8 cellular contexts compared by ENCODE assay signal in the genomic region with DNA sequence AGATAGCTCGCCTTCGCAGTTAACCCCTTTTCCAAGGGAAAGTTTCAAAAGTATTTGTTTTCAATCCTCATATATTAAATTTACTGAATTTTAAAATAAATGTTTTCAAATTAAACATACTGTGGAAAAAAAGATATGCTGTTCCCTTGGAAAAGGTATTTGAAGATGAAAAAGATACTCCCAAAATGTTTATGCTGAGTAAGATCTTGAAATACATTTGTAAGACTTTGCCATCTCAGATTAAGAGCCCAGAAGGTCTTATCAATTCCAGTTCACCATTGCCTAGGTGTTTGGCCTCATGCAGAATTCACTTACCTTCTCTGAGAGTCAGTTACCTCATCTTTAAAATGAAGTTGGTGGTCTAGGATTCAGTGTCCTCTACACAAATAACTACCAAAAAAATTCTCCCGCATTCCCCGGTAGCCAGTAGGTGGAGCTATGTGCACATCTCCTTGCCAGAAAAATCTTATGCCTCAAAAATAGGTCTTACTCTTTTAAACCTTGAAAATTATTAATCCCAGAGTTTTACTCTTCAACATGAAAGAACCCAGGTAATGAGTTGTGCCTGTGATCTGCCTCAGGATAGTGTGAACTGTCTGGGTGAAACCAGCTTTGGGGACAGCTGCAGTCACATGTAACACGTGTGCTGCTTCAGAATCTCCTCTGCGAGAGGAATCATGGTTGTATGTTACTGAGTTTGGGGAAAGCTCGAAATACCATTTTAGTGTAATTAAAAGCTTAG.
A peak's percentile ranks its signal among the peaks of the same experiment; 100 is the strongest.
DNase-seq lines count a peak whose midpoint lies in the region; ATAC-seq, FAIRE-seq and TF ChIP-seq lines count a peak whose summit lies in the region.

No MANE protein-coding gene starts in this region.

- DNase-seq in G401 (ENCODE audit: low spot score) (peak; percentile 59), T-helper 2 cell (peak in 4 of 5 experiments; percentile 7 to 51 (median 16)), kidney (no peak)
- DNase-seq in stimulated activated CD4-positive, alpha-beta T cell treated with anti-CD3 and anti-CD28 coated beads, TNF-alpha, amount 100 ng/mL, for 1 hour (ENCODE audit: low read depth in 3 of 3, low spot score in 1 of 3): peak in 2 of 3 donors; percentile 4 to 10

- H3K4me1 ChIP-seq in KMS-11 (ENCODE audit: low read depth, poor library complexity, severe bottlenecking) (peaks cover 23% of the 10 kb centered on the region), kidney (ENCODE audit: control insufficient read depth in 1 of 2, insufficient read depth in 1 of 2, low read depth in 1 of 2, low read length in 2 of 2) (no peaks in the 10 kb centered on the region)

- H3K4me3 Mint-ChIP-seq in brain: no peak overlapping the region

- peak overlapping the region; percentile 33; the same call in 1 of the 2 replicates for H3K27ac ChIP-seq in KMS-11
- no peak overlapping the region for H3K27ac ChIP-seq in kidney (ENCODE audit: low read depth in 2 of 2, low read length in 2 of 2)

- in situ Hi-C loops in G401 (cut with HindIII; ENCODE audit: low sequenced_read_pairs): no loop called here

- H3K36me3 Mint-ChIP-seq in brain: peaks cover 64% of the 10 kb centered on the region

- peak overlapping the region; percentile 17; the same call in 1 of the 2 replicates for H3K4me2 ChIP-seq in KMS-11

- peak overlapping the region; percentile 2; the same call in 1 of the 2 replicates for H3K9ac ChIP-seq in KMS-11
- H3K9ac ChIP-seq in kidney (ENCODE audit: low read length in 2 of 2): no peak overlapping the region

- no peak for FAIRE-seq in kidney (lab: Jason Lieb, UNC)

- TF ChIP-seq CTCF in KMS-11 (conservative IDR thresholded peaks at IDR 0.05; ENCODE audit: low read depth, low read length) (peak; percentile 98), brain (conservative IDR thresholded peaks at IDR 0.05) (peak; percentile 86 to 94), kidney (IDR thresholded peaks at IDR 0.05; ENCODE audit: borderline replicate concordance, extremely low read depth, insufficient read depth) (peak; percentile 74)

- intact Hi-C loops in kidney (cut with DNase I): loop anchor here (5.0 kb wide), 1 partner anchor 283 kb away; no protein-coding TSS in a partner anchor

- ATAC-seq in HG03280 (IDR thresholded peaks at IDR 0.05; ENCODE audit: unreplicated experiment) (no peak), HG02571 (IDR thresholded peaks at IDR 0.05; ENCODE audit: unreplicated experiment) (no peak)

- H4K20me1 ChIP-seq in KMS-11 (ENCODE audit: insufficient read depth): no peaks in the 10 kb centered on the region

- no peaks in the 10 kb centered on the region for H3K27me3 Mint-ChIP-seq in brain

- H3K4me3 ChIP-seq in KMS-11 (IDR thresholded peaks at IDR 0.05; ENCODE audit: insufficient read depth, low read depth, low read length): no peak overlapping the region
- H3K4me3 ChIP-seq in kidney (ENCODE audit: low read length in 2 of 2): no peak overlapping the region

- H3K9me3 ChIP-seq in kidney (ENCODE audit: control insufficient read depth in 1 of 2, low read length in 2 of 2): no peaks in the 10 kb centered on the region

- H3K4me1 Mint-ChIP-seq in brain: no peaks in the 10 kb centered on the region

- no peaks in the 10 kb centered on the region for H3K9me3 Mint-ChIP-seq in brain

- no peak overlapping the region for H2AFZ ChIP-seq in KMS-11 (ENCODE audit: low read depth)

- peak overlapping the region in 2 of 5 experiments; percentile 6 to 20 for H3K27ac Mint-ChIP-seq in brain

- H3K36me3 ChIP-seq in KMS-11 (ENCODE audit: insufficient read depth) (no peaks in the 10 kb centered on the region; the same call in 1 of the 2 replicates), kidney (ENCODE audit: control insufficient read depth in 1 of 2, insufficient read depth in 2 of 2, low read length in 2 of 2) (peaks cover 39 to 52% of the 10 kb centered on the region in 2 donors)

- no peaks in the 10 kb centered on the region for H3K27me3 ChIP-seq in KMS-11 (ENCODE audit: insufficient read depth, low read depth)

- H3K79me2 ChIP-seq in KMS-11 (ENCODE audit: insufficient read depth, low read depth): no peaks in the 10 kb centered on the region
